Comparison of ENCODE assay signal across 12 cellular contexts in the genomic region with DNA sequence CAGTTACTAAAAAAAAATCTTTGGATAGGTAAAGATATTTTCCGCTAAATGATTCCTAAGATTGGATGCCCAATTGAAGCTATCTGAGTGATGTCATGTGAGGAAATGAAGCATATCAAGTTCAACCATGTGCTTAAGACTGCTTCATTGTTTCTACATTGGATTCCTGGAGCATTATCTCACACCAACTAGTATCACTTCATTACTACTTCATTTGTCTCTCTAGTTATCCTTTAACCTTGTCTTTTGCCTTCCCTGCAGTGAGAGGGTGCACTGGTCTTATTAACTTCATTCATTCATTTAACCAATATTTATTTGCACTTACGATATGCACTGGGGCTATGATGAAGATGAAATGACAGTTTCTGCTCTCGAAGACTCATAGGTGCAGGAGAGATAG.
"Had no signal": no experiment of that assay in that cellular context is flagged by ENCODE, and none has a peak within 500 bp of the region (broad histone marks: within the 10 kb centered on the region; RNA-seq: fewer than 3 reads in every experiment).

No MANE protein-coding gene starts in this region.

- H3K27me3 ChIP-seq: colonic mucosa, left lung had no signal

- H3K27ac ChIP-seq: colonic mucosa, left lung, parathyroid adenoma, VCaP had no signal

- H3K36me3 Mint-ChIP-seq: T-cell had no signal

- DNase-seq: activated CD4-positive, alpha-beta T cell treated with anti-CD3 and anti-CD28 coated beads, Interleukin-2, amount 50 U/mL, for 48 hours; activated naive CD4-positive, alpha-beta T cell treated with anti-CD3 and anti-CD28 coated beads, Interleukin-2, amount 10 ng/mL, durations not matched to agents 7 days and 5 days; colonic mucosa; left lung; naive thymus-derived CD8-positive, alpha-beta T cell; stimulated activated naive CD8-positive, alpha-beta T cell treated with anti-CD3 and anti-CD28 coated beads, Interleukin-15, Interleukin-2, amounts not matched to agents 100 U/mL and 50 U/mL, for 24 hours; T-cell; T-helper 9 cell had no signal

- H3K27me3 Mint-ChIP-seq: activated naive CD4-positive, alpha-beta T cell treated with anti-CD3 and anti-CD28 coated beads, Interleukin-2, amount 10 ng/mL, durations not matched to agents 7 days and 5 days; naive thymus-derived CD8-positive, alpha-beta T cell; T-cell had no signal

- ATAC-seq: left lung; naive thymus-derived CD8-positive, alpha-beta T cell; stimulated activated naive CD8-positive, alpha-beta T cell treated with anti-CD3 and anti-CD28 coated beads, Interleukin-15, Interleukin-2, amounts not matched to agents 100 U/mL and 50 U/mL, for 24 hours; T-cell had no signal

- H3K9ac ChIP-seq: parathyroid adenoma had no signal

- H3K4me3 Mint-ChIP-seq: activated naive CD4-positive, alpha-beta T cell treated with anti-CD3 and anti-CD28 coated beads, Interleukin-2, amount 10 ng/mL, durations not matched to agents 7 days and 5 days; naive thymus-derived CD8-positive, alpha-beta T cell; T-cell had no signal

- H3K4me3 ChIP-seq: colonic mucosa, left lung had no signal

- H2AFZ ChIP-seq: parathyroid adenoma had no signal

- H3K9me3 Mint-ChIP-seq: activated naive CD4-positive, alpha-beta T cell treated with anti-CD3 and anti-CD28 coated beads, Interleukin-2, amount 10 ng/mL, durations not matched to agents 7 days and 5 days; T-cell had no signal

- H3K36me3 ChIP-seq: colonic mucosa, left lung had no signal

- H3K4me1 Mint-ChIP-seq: activated naive CD4-positive, alpha-beta T cell treated with anti-CD3 and anti-CD28 coated beads, Interleukin-2, amount 10 ng/mL, durations not matched to agents 7 days and 5 days had no signal

- H3K4me1 ChIP-seq: colonic mucosa, left lung had no signal

- H3K79me2 ChIP-seq: parathyroid adenoma had no signal

- FAIRE-seq: islet of Langerhans had no signal

- H3K27ac Mint-ChIP-seq: activated naive CD4-positive, alpha-beta T cell treated with anti-CD3 and anti-CD28 coated beads, Interleukin-2, amount 10 ng/mL, durations not matched to agents 7 days and 5 days; activated T-helper 2 cell treated with anti-CD3 and anti-CD28 coated beads, Interferon-gamma antibody, Interleukin-2, Interleukin-4, amounts not matched to agents 10 μg/mL and 5 μg/mL and 100 μg/mL, durations not matched to agents 14 hours and 24 hours and 36 hours; T-cell had no signal

- H3K9me3 ChIP-seq: colonic mucosa, left lung had no signal
